In genomic region chr6:2245954-2246863, GRCh38 we compare ENCODE assay signal across 1 cellular context.
TF ChIP-seq lines count a peak whose summit lies in the region.

No MANE protein-coding gene starts in this region.

TF ChIP-seq in HepG2, 621 proteins besides CTCF, POLR2A, EP300 and RAD21 (continued from another document and continues in another):
- TF ChIP-seq PRDM15 (CRISPR knock-in tag; IDR thresholded peaks at IDR 0.05): no peak
- TF ChIP-seq SP4 (CRISPR knock-in tag; IDR thresholded peaks at IDR 0.05): no peak
- no peak for TF ChIP-seq HOXA9 (CRISPR knock-in tag; IDR thresholded peaks at IDR 0.05; ENCODE audit: borderline replicate concordance)
- TF ChIP-seq ARID5B (CRISPR knock-in tag; IDR thresholded peaks at IDR 0.05): peak; percentile 84
- TF ChIP-seq ZNF143 (CRISPR knock-in tag; IDR thresholded peaks at IDR 0.05): no peak
- 0 out of 2 replicates have a peak, but pooled peaks have one; percentile 11 for TF ChIP-seq PLSCR1 (CRISPR knock-in tag; IDR thresholded peaks at IDR 0.05; ENCODE audit: borderline replicate concordance)
- peak; percentile 58 for TF ChIP-seq POLR2AphosphoS5 (IDR thresholded peaks at IDR 0.05; ENCODE audit: low read depth, low read length)
- TF ChIP-seq MAZ (IDR thresholded peaks at IDR 0.05; ENCODE audit: borderline replicate concordance, low read depth, low read length): no peak
- TF ChIP-seq MAZ (CRISPR knock-in tag; IDR thresholded peaks at IDR 0.05; ENCODE audit: low read depth): no peak
- no peak for TF ChIP-seq PCBP2 (optimal IDR thresholded peaks at IDR 0.05; ENCODE audit: low read depth, low read length, poor library complexity, severe bottlenecking)
- TF ChIP-seq CREM (IDR thresholded peaks at IDR 0.05): peak; percentile 59
- TF ChIP-seq CREM (CRISPR knock-in tag; IDR thresholded peaks at IDR 0.05): no peak
- no peak for TF ChIP-seq SRF (IDR thresholded peaks at IDR 0.05; ENCODE audit: low read depth, low read length)
- TF ChIP-seq ZNF547 (CRISPR knock-in tag; IDR thresholded peaks at IDR 0.05): no peak
- no peak for TF ChIP-seq AFF4 (CRISPR knock-in tag; IDR thresholded peaks at IDR 0.05)
- no peak; the same call in 1 of the 2 replicates for TF ChIP-seq SATB2 (CRISPR knock-in tag; IDR thresholded peaks at IDR 0.05)
- no peak for TF ChIP-seq EED (CRISPR knock-in tag; IDR thresholded peaks at IDR 0.05)
- no peak for TF ChIP-seq AKNA (CRISPR knock-in tag; IDR thresholded peaks at IDR 0.05; ENCODE audit: borderline replicate concordance)
- no peak for TF ChIP-seq SKI (IDR thresholded peaks at IDR 0.05; ENCODE audit: partially characterized antibody)
- TF ChIP-seq ZNF256 (CRISPR knock-in tag; conservative IDR thresholded peaks at IDR 0.05): 0 out of 2 replicates have a peak, but pooled peaks have one; percentile 77
- no peak for TF ChIP-seq ZFY (CRISPR knock-in tag; IDR thresholded peaks at IDR 0.05)
- TF ChIP-seq DPF2 (CRISPR knock-in tag; IDR thresholded peaks at IDR 0.05; ENCODE audit: borderline replicate concordance, low read depth): no peak; the same call in 1 of the 2 replicates
- 0 out of 2 replicates have a peak, but pooled peaks have one; percentile 17 for TF ChIP-seq ZNF142 (CRISPR knock-in tag; IDR thresholded peaks at IDR 0.05)
- 0 out of 2 replicates have a peak, but pooled peaks have one; percentile 44 for TF ChIP-seq MLXIP (CRISPR knock-in tag; IDR thresholded peaks at IDR 0.05; ENCODE audit: borderline replicate concordance)
- no peak for TF ChIP-seq MTA3 (CRISPR knock-in tag; IDR thresholded peaks at IDR 0.05)
- TF ChIP-seq NONO (IDR thresholded peaks at IDR 0.05): no peak
- no peak; the same call in 1 of the 2 replicates for TF ChIP-seq NONO (CRISPR knock-in tag; conservative IDR thresholded peaks at IDR 0.05)
